20 cellular contexts compared by ENCODE assay signal in genomic region chr2:121359170-121359569, GRCh38.
DNase-seq lines count a peak whose midpoint lies in the region; ATAC-seq and TF ChIP-seq lines count a peak whose summit lies in the region.
"Had no signal": no experiment of that assay in that cellular context is flagged by ENCODE, and none has a peak within 500 bp of the region (broad histone marks: within the 10 kb centered on the region; RNA-seq: fewer than 3 reads in every experiment).

No MANE protein-coding gene starts in this region.

- in situ Hi-C loops in gastrocnemius medialis (cut with MboI; ENCODE audit: low sequenced_read_pairs in 4 of 4), result loop anchor here in 3 of 4 donors (10.0 to 25.0 kb wide), 2 partner anchors 264 to 272 kb away; no protein-coding TSS in a partner anchor

- H3K36me3 ChIP-seq in PC-3 (ENCODE audit: low read depth, low read length) (peaks cover 24% of the 10 kb centered on the region), gastrocnemius medialis (peaks cover 0 to 33% of the 10 kb centered on the region in 2 donors)

- H4K20me1 ChIP-seq in PC-3 (ENCODE audit: low read length), result no peaks in the 10 kb centered on the region

- BruUV-seq in PC-3 (replicated peaks; lab: Mats Ljungman, UMichigan), result no TSS peak

- no peaks in the 10 kb centered on the region for H3K9me2 ChIP-seq in PC-3 (replicated peaks; ENCODE audit: low read length)

- POLR2A ChIA-PET in PC-3 (lab: Charles Lee; ENCODE audit: unreplicated experiment), result no interaction called here

- H3F3A ChIP-seq in PC-3 (ENCODE audit: low read length, unreplicated experiment), result peaks cover 13% of the 10 kb centered on the region

- H3K9me3 Mint-ChIP-seq in activated T-cell treated with anti-CD3 and anti-CD28 coated beads, Interleukin-2, amount 50 U/mL, for 72 hours, result no peaks in the 10 kb centered on the region
- H3K9me3 Mint-ChIP-seq in T-helper 2 cell treated with Interferon-gamma antibody and Interleukin-4, amounts not matched to agents 5 μg/mL and 100 μg/mL, for 36 hours, result no peaks in the 10 kb centered on the region
- H3K9me3 Mint-ChIP-seq: CD4-positive, alpha-beta memory T cell had no signal

- H3K27ac Mint-ChIP-seq in activated T-cell treated with anti-CD3 and anti-CD28 coated beads, Interleukin-2, amount 50 U/mL, for 72 hours, result peak overlapping the region; percentile 46
- H3K27ac Mint-ChIP-seq in T-helper 2 cell treated with Interferon-gamma antibody and Interleukin-4, amounts not matched to agents 5 μg/mL and 100 μg/mL, for 36 hours, result no peak overlapping the region

- H3K36me3 Mint-ChIP-seq in activated T-cell treated with anti-CD3 and anti-CD28 coated beads, Interleukin-2, amount 50 U/mL, for 72 hours (ENCODE audit: insufficient read depth in 2 of 2), result peaks cover 7 to 14% of the 10 kb centered on the region in 2 donors
- peaks cover 32% of the 10 kb centered on the region for H3K36me3 Mint-ChIP-seq in T-helper 2 cell treated with Interferon-gamma antibody and Interleukin-4, amounts not matched to agents 5 μg/mL and 100 μg/mL, for 36 hours (ENCODE audit: low read depth)

- no peak for TF ChIP-seq POLR2A in gastrocnemius medialis (IDR thresholded peaks at IDR 0.05)

- H2AFZ ChIP-seq in PC-3 (ENCODE audit: low read length), result no peak overlapping the region
- H2AFZ ChIP-seq: GM23248 had no signal

- TF ChIP-seq CTCF in PC-3 (conservative IDR thresholded peaks at IDR 0.05; ENCODE audit: low read depth, low read length) (no peak), VCaP (conservative IDR thresholded peaks at IDR 0.05) (no peak), gastrocnemius medialis (IDR thresholded peaks at IDR 0.05 in 4 of 5, conservative IDR thresholded peaks at IDR 0.05 in 1 of 5) (no peak)

- H3K4me2 ChIP-seq in PC-3 (ENCODE audit: low read length), result peak overlapping the region; percentile 73

- intact Hi-C loops in PC-3 (cut with micrococcal nuclease), result loop anchor here (5.0 kb wide), 1 partner anchor 232 kb away; no protein-coding TSS in a partner anchor
- intact Hi-C loops in gastrocnemius medialis (cut with DNase I; ENCODE audit: low total_unique reads), result loop anchor here (5.0 to 10.0 kb wide), 2 partner anchors 162 to 424 kb away; no protein-coding TSS in a partner anchor

- H3K27me3 ChIP-seq in PC-3 (ENCODE audit: low read length) (no peaks in the 10 kb centered on the region), gastrocnemius medialis (no peaks in the 10 kb centered on the region)

- no peak for ATAC-seq in activated T-cell treated with anti-CD3 and anti-CD28 coated beads, Interleukin-2, amount 50 U/mL, for 72 hours (replicated peaks in 1 of 2)
- ATAC-seq in PC-3 (no peak), gastrocnemius medialis (no peak)

- H3K9me3 ChIP-seq in PC-3 (ENCODE audit: low read length), result no peaks in the 10 kb centered on the region
- no peaks in the 10 kb centered on the region for H3K9me3 ChIP-seq in gastrocnemius medialis

- CTCF ChIA-PET in PC-3 (lab: Charles Lee), result interaction anchor here (1.1 kb wide), 1 partner anchor 264 kb away, joined by 4 read pairs; no protein-coding TSS in a partner anchor

- H3K4me3 ChIP-seq in PC-3 (ENCODE audit: low read length) (peak overlapping the region; percentile 32; the same call in 1 of the 2 replicates), gastrocnemius medialis (no peak overlapping the region)
- H3K4me3 ChIP-seq: GM23248 had no signal

- H3K4me1 ChIP-seq in PC-3 (ENCODE audit: insufficient read depth, low read length) (peaks cover 79% of the 10 kb centered on the region), gastrocnemius medialis (peaks cover 36% of the 10 kb centered on the region in 2 donors)

- no peaks in the 10 kb centered on the region for H3K27me3 Mint-ChIP-seq in activated T-cell treated with anti-CD3 and anti-CD28 coated beads, Interleukin-2, amount 50 U/mL, for 72 hours (ENCODE audit: low read depth)
- H3K27me3 Mint-ChIP-seq in T-helper 2 cell treated with Interferon-gamma antibody and Interleukin-4, amounts not matched to agents 5 μg/mL and 100 μg/mL, for 36 hours (ENCODE audit: low read depth), result no peaks in the 10 kb centered on the region
- H3K27me3 Mint-ChIP-seq: CD4-positive, alpha-beta memory T cell had no signal

- no peak for DNase-seq in activated T-cell treated with anti-CD3 and anti-CD28 coated beads, Interleukin-2, amount 50 U/mL, for 72 hours
- no peak for DNase-seq in activated T-cell treated with anti-CD3 and anti-CD28 coated beads, Interleukin-2, amount 50 U/mL, for 48 hours
- DNase-seq in PC-3 (no peak), gastrocnemius medialis (no peak)
- no peak for DNase-seq in T-helper 2 cell treated with Interferon-gamma antibody and Interleukin-4, amounts not matched to agents 5 μg/mL and 100 μg/mL, for 36 hours (ENCODE audit: low spot score)
- DNase-seq in activated CD4-positive, CD25-positive, alpha-beta regulatory T cell treated with anti-CD3 and anti-CD28 coated beads, Interleukin-2, amount 50 U/mL, for 72 hours, result no peak
- DNase-seq in activated naive CD4-positive, alpha-beta T cell (lab: John Stamatoyannopoulos, UW), result no peak
- DNase-seq: ACHN; AML-193; Calu3; CD4-positive, alpha-beta memory T cell; COR-L47; DMS53; DMS79 treated with DMSO at 0.1 percent for 48 hours; GF-D8; GM23248; H7; HCEC 1CT had no signal

- H3K4me1 Mint-ChIP-seq in activated T-cell treated with anti-CD3 and anti-CD28 coated beads, Interleukin-2, amount 50 U/mL, for 72 hours (ENCODE audit: low read depth), result peaks cover 11% of the 10 kb centered on the region
- peaks cover 5% of the 10 kb centered on the region for H3K4me1 Mint-ChIP-seq in T-helper 2 cell treated with Interferon-gamma antibody and Interleukin-4, amounts not matched to agents 5 μg/mL and 100 μg/mL, for 36 hours (ENCODE audit: low read depth)

- H3K27ac ChIP-seq in PC-3 (ENCODE audit: low read length) (peak overlapping the region; percentile 95), VCaP (peak overlapping the region; percentile 95; the same call in 1 of the 2 replicates), gastrocnemius medialis (peak overlapping the region; percentile 46 to 79 (median 72))
- H3K27ac ChIP-seq: 22Rv1 had no signal

- no peaks in the 10 kb centered on the region; the same call in 1 of the 2 replicates for H3K79me2 ChIP-seq in PC-3 (ENCODE audit: low read length)

- peak overlapping the region; percentile 78 for H3K9ac ChIP-seq in PC-3 (ENCODE audit: low read length)
- H3K9ac ChIP-seq: GM23248 had no signal

- no peak overlapping the region for H3K4me3 Mint-ChIP-seq in activated T-cell treated with anti-CD3 and anti-CD28 coated beads, Interleukin-2, amount 50 U/mL, for 72 hours
- H3K4me3 Mint-ChIP-seq in T-helper 2 cell treated with Interferon-gamma antibody and Interleukin-4, amounts not matched to agents 5 μg/mL and 100 μg/mL, for 36 hours, result no peak overlapping the region
- H3K4me3 Mint-ChIP-seq: CD4-positive, alpha-beta memory T cell had no signal
